Comparison of ENCODE assay signal across 1 cellular context in genomic region chr20:25378189-25378883, GRCh38.
TF ChIP-seq lines count a peak whose summit lies in the region.

No MANE protein-coding gene starts in this region.

TF ChIP-seq in HepG2, 621 proteins besides CTCF, POLR2A, EP300 and RAD21 (continued from another document and continues in another):
- TF ChIP-seq MLX (CRISPR knock-in tag; IDR thresholded peaks at IDR 0.05): peak; percentile 32; the same call in 1 of the 2 replicates
- peak; percentile 82 for TF ChIP-seq ATF1 (CRISPR knock-in tag; IDR thresholded peaks at IDR 0.05)
- no peak for TF ChIP-seq DNMT1 (CRISPR knock-in tag; IDR thresholded peaks at IDR 0.05)
- TF ChIP-seq FOXC1 (CRISPR knock-in tag; IDR thresholded peaks at IDR 0.05; ENCODE audit: borderline replicate concordance): no peak
- TF ChIP-seq ZNF576 (CRISPR knock-in tag; IDR thresholded peaks at IDR 0.05): no peak
- TF ChIP-seq ZNF766 (CRISPR knock-in tag; IDR thresholded peaks at IDR 0.05; ENCODE audit: borderline replicate concordance): no peak
- no peak for TF ChIP-seq KLF11 (CRISPR knock-in tag; IDR thresholded peaks at IDR 0.05)
- TF ChIP-seq MAF1 (CRISPR knock-in tag; IDR thresholded peaks at IDR 0.05; ENCODE audit: borderline replicate concordance): no peak
- peak; percentile 45; the same call in 1 of the 2 replicates for TF ChIP-seq CREB1 (IDR thresholded peaks at IDR 0.05)
- TF ChIP-seq CREB1 (CRISPR knock-in tag; IDR thresholded peaks at IDR 0.05): peak; percentile 61
- TF ChIP-seq ZBTB4 (CRISPR knock-in tag; IDR thresholded peaks at IDR 0.05; ENCODE audit: borderline replicate concordance): no peak
- 0 out of 2 replicates have a peak, but pooled peaks have one; percentile 8 for TF ChIP-seq AFF4 (CRISPR knock-in tag; IDR thresholded peaks at IDR 0.05)
- no peak for TF ChIP-seq ZNF160 (CRISPR knock-in tag; IDR thresholded peaks at IDR 0.05)
- TF ChIP-seq ERF (CRISPR knock-in tag; IDR thresholded peaks at IDR 0.05): no peak
- TF ChIP-seq ATF7 (IDR thresholded peaks at IDR 0.05): peak; percentile 13; the same call in 1 of the 2 replicates
- no peak for TF ChIP-seq ATF7 (CRISPR knock-in tag; IDR thresholded peaks at IDR 0.05)
- peak; percentile 76; the same call in 1 of the 2 replicates for TF ChIP-seq CBX5 (CRISPR knock-in tag; IDR thresholded peaks at IDR 0.05; ENCODE audit: borderline replicate concordance)
- TF ChIP-seq ZSCAN21 (CRISPR knock-in tag; IDR thresholded peaks at IDR 0.05; ENCODE audit: borderline replicate concordance): 0 out of 2 replicates have a peak, but pooled peaks have one; percentile 17
- TF ChIP-seq PAX8 (CRISPR knock-in tag; IDR thresholded peaks at IDR 0.05; ENCODE audit: borderline replicate concordance): no peak
- TF ChIP-seq ETV5 (CRISPR knock-in tag; IDR thresholded peaks at IDR 0.05; ENCODE audit: borderline replicate concordance): peak; percentile 18; the same call in 1 of the 2 replicates
- TF ChIP-seq ZGPAT (CRISPR knock-in tag; IDR thresholded peaks at IDR 0.05): peak; percentile 96
- no peak for TF ChIP-seq HNRNPH1 (optimal IDR thresholded peaks at IDR 0.05; ENCODE audit: low read depth, low read length)
- TF ChIP-seq GMEB1 (CRISPR knock-in tag; IDR thresholded peaks at IDR 0.05; ENCODE audit: borderline replicate concordance): no peak
- peak; percentile 91 for TF ChIP-seq HNRNPL (IDR thresholded peaks at IDR 0.05; ENCODE audit: low read depth, low read length)
- no peak for TF ChIP-seq RELA (CRISPR knock-in tag; IDR thresholded peaks at IDR 0.05)
- TF ChIP-seq FLYWCH1 (CRISPR knock-in tag; IDR thresholded peaks at IDR 0.05): no peak
- TF ChIP-seq ZNF556 (CRISPR knock-in tag; IDR thresholded peaks at IDR 0.05; ENCODE audit: borderline replicate concordance): peak; percentile 78; the same call in 1 of the 2 replicates
- TF ChIP-seq RXRB (CRISPR knock-in tag; IDR thresholded peaks at IDR 0.05; ENCODE audit: borderline replicate concordance): peak; percentile 86
- TF ChIP-seq MIXL1 (CRISPR knock-in tag; IDR thresholded peaks at IDR 0.05): peak; percentile 95
- no peak; the same call in 1 of the 2 replicates for TF ChIP-seq ZNF670 (CRISPR knock-in tag; IDR thresholded peaks at IDR 0.05; ENCODE audit: borderline replicate concordance)
- TF ChIP-seq SNAPC5 (CRISPR knock-in tag; IDR thresholded peaks at IDR 0.05; ENCODE audit: borderline replicate concordance): no peak
- TF ChIP-seq NFE2 (CRISPR knock-in tag; IDR thresholded peaks at IDR 0.05): no peak
- no peak for TF ChIP-seq ZNF687 (CRISPR knock-in tag; IDR thresholded peaks at IDR 0.05)
- TF ChIP-seq NR3C1 (CRISPR knock-in tag; IDR thresholded peaks at IDR 0.05): no peak
- no peak for TF ChIP-seq FIP1L1 (IDR thresholded peaks at IDR 0.05; ENCODE audit: borderline replicate concordance, insufficient read depth, low read depth, low read length)
- TF ChIP-seq ZBTB20 (CRISPR knock-in tag; IDR thresholded peaks at IDR 0.05; ENCODE audit: borderline replicate concordance, low read depth): peak; percentile 94
- no peak for TF ChIP-seq ZNF713 (CRISPR knock-in tag; IDR thresholded peaks at IDR 0.05)
- peak; percentile 98 for TF ChIP-seq TBX3 (IDR thresholded peaks at IDR 0.05; ENCODE audit: borderline replicate concordance)
- peak; percentile 39; the same call in 1 of the 2 replicates for TF ChIP-seq ZNF784 (CRISPR knock-in tag; IDR thresholded peaks at IDR 0.05; ENCODE audit: borderline replicate concordance)
- TF ChIP-seq ZNF839 (CRISPR knock-in tag; IDR thresholded peaks at IDR 0.05; ENCODE audit: borderline replicate concordance): no peak
- no peak for TF ChIP-seq LBX2 (CRISPR knock-in tag; IDR thresholded peaks at IDR 0.05; ENCODE audit: borderline replicate concordance)
- no peak for TF ChIP-seq KLF15 (CRISPR knock-in tag; IDR thresholded peaks at IDR 0.05; ENCODE audit: borderline replicate concordance)
- TF ChIP-seq ARID3A (IDR thresholded peaks at IDR 0.05; ENCODE audit: low read depth, low read length): peak; percentile 96
- TF ChIP-seq ZNF430 (CRISPR knock-in tag; IDR thresholded peaks at IDR 0.05): no peak
- TF ChIP-seq FOXA1 (IDR thresholded peaks at IDR 0.05): peak; percentile 78
- TF ChIP-seq FOXA1 (CRISPR knock-in tag; IDR thresholded peaks at IDR 0.05): peak; percentile 94
- TF ChIP-seq ZKSCAN8 (CRISPR knock-in tag; IDR thresholded peaks at IDR 0.05; ENCODE audit: borderline replicate concordance): peak; percentile 18; the same call in 1 of the 2 replicates
